ENCODE assay signal across 1 cellular context in the genomic region with DNA sequence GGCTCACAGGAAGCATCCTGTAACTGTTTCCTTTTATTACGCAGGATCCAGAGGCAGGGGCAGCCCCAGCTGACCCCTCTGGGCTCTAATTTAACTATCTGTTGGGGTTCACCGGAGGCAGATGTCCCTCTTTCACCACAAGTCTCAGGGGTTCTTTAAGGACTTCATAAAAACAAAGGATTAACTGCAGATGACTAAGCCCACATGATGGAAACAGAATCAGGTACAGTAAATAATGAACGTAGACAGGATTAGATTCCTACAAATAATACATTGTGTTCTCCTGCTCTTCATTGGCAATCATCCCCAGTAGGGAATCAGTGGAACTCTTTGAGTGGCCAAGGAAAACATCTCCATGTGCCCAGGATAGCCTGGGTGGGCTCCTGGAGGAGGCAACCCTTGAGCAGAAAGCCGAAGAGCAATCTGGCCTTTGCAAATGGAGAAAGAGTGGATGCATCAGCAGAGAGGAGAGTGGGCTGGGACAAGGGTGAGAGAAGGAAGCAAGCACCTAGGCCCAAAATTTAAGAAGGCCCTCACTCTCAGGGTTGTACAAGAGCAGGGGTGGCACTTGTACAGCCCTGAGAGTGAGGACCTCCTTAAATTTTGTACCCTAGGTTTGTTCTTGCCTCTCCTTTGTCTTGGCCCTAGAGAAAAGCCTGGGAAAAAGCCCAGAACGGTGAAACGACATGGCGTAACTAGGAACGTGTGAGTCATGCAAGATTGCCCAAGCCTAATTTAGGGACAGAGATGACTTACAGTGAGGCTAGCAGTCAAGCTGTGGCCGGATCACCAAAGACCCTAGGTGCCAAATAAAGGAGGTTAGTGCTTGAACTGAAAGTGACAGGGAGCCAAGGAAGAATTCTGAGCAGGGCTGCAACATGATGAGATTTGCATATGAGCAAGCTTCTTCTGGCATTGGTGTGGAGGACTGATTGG.
TF ChIP-seq lines count a peak whose summit lies in the region.

No MANE protein-coding gene starts in this region.

TF ChIP-seq in SK-N-SH, 30 proteins besides CTCF, POLR2A, EP300 and RAD21 (continued from another document):
- TF ChIP-seq, protein P1, sequence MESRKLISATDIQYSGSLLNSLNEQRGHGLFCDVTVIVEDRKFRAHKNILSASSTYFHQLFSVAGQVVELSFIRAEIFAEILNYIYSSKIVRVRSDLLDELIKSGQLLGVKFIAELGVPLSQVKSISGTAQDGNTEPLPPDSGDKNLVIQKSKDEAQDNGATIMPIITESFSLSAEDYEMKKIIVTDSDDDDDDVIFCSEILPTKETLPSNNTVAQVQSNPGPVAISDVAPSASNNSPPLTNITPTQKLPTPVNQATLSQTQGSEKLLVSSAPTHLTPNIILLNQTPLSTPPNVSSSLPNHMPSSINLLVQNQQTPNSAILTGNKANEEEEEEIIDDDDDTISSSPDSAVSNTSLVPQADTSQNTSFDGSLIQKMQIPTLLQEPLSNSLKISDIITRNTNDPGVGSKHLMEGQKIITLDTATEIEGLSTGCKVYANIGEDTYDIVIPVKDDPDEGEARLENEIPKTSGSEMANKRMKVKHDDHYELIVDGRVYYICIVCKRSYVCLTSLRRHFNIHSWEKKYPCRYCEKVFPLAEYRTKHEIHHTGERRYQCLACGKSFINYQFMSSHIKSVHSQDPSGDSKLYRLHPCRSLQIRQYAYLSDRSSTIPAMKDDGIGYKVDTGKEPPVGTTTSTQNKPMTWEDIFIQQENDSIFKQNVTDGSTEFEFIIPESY (IDR thresholded peaks at IDR 0.05; ENCODE audit: borderline replicate concordance, low read depth) = no peak
- TF ChIP-seq GATA2 (CRISPR knock-in tag; IDR thresholded peaks at IDR 0.05) (no peak), FOXM1 (IDR thresholded peaks at IDR 0.05; ENCODE audit: low read depth) (no peak)
TF ChIP-seq in SK-N-SH: peak in this region for 0.
